In the genomic region with DNA sequence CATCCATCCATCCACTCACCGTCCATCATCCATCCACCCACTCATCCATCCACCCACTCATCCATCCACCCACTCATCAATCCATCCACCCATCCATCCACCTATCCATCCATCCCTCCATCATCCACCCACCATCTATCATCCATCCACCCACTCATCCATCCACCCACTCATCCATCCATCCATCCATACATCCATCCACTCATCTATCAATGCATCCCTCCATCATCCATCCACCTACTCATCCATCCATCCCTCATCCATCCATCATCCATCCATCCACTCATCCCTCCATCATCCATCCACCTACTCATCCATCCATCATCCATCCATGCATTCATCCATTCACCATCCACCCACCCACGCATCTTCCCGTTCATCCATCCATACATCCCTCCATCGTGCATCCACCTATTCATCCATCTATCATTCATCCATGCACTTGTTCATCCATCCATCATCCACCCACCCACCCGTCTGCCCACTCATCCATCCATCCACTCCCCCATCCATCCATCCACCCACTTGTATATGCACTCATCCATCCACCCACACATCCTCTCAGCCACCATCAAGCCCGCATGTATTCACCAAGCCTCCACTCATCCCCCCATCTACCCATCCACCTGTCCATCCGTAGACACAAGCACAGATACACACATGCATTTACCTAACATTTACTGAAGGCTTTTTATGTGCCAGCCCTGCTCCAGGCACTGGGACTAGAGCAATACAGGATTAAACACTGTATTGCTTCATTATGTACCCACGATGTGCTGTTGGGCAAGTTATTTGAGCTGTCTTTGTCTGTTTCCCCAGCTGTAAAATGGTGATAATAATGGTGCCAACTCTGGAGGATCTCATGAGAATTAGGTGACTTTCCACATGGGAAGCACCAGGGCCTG, we compare ENCODE assay signal across 18 cellular contexts. TPM values are rescaled to one million over a fixed set of nuclear protein-coding genes. Genes with fewer than 3 reads are reported as not detected.
DNase-seq lines count a peak whose midpoint lies in the region; ATAC-seq and TF ChIP-seq lines count a peak whose summit lies in the region.
"Had no signal": no experiment of that assay in that cellular context is flagged by ENCODE, and none has a peak within 500 bp of the region (broad histone marks: within the 10 kb centered on the region; RNA-seq: fewer than 3 reads in every experiment).

No MANE protein-coding gene starts in this region.

- no peaks in the 10 kb centered on the region for H4K20me1 ChIP-seq in neural progenitor cell (ENCODE audit: low read depth)
- H4K20me1 ChIP-seq: BLaER1 treated with 17β-estradiol and CSF1 and Interleukin-3, amounts not matched to agents 10 nM and 100 nM had no signal

- H3F3A ChIP-seq in neural progenitor cell (ENCODE audit: low read depth): peaks cover 17% of the 10 kb centered on the region

- H3K4me3 ChIP-seq in neural progenitor cell: no peak overlapping the region
- H3K4me3 ChIP-seq: BLaER1 treated with 17β-estradiol and CSF1 and Interleukin-3, amounts not matched to agents 10 nM and 100 nM; HAP-1; SJCRH30 had no signal

- peak overlapping the region; percentile 49 for H3K27ac Mint-ChIP-seq in activated naive CD4-positive, alpha-beta T cell treated with anti-CD3 and anti-CD28 coated beads, Interleukin-2, amount 10 ng/mL, durations not matched to agents 7 days and 5 days
- peak overlapping the region; percentile 33 for H3K27ac Mint-ChIP-seq in neural progenitor cell

- no peak overlapping the region for H2AFZ ChIP-seq in neural progenitor cell (replicated peaks)

- H3K9me3 ChIP-seq in neural progenitor cell (ENCODE audit: low read depth): no peaks in the 10 kb centered on the region
- H3K9me3 ChIP-seq: HAP-1, SJCRH30 had no signal

- H3K4me1 ChIP-seq in neural progenitor cell: peaks cover 14% of the 10 kb centered on the region
- H3K4me1 ChIP-seq: SJCRH30 had no signal

- CTCF ChIA-PET in activated naive CD4-positive, alpha-beta T cell treated with anti-CD3 and anti-CD28 coated beads, Interleukin-2, amount 10 ng/mL, durations not matched to agents 7 days and 5 days (lab: Charles Lee): no interaction called here

- peaks cover 23% of the 10 kb centered on the region for H3K4me1 Mint-ChIP-seq in activated naive CD4-positive, alpha-beta T cell treated with anti-CD3 and anti-CD28 coated beads, Interleukin-2, amount 10 ng/mL, durations not matched to agents 7 days and 5 days
- H3K4me1 Mint-ChIP-seq in neural progenitor cell: peaks cover 18% of the 10 kb centered on the region

- H3K4me2 ChIP-seq in neural progenitor cell: no peak overlapping the region
- H3K4me2 ChIP-seq: BLaER1 treated with 17β-estradiol and CSF1 and Interleukin-3, amounts not matched to agents 10 nM and 100 nM had no signal

- H3K36me3 Mint-ChIP-seq in activated naive CD4-positive, alpha-beta T cell treated with anti-CD3 and anti-CD28 coated beads, Interleukin-2, amount 10 ng/mL, durations not matched to agents 7 days and 5 days: peaks cover 3% of the 10 kb centered on the region
- peaks cover 24% of the 10 kb centered on the region for H3K36me3 Mint-ChIP-seq in neural progenitor cell

- no peak overlapping the region for H3K4me3 Mint-ChIP-seq in activated naive CD4-positive, alpha-beta T cell treated with anti-CD3 and anti-CD28 coated beads, Interleukin-2, amount 10 ng/mL, durations not matched to agents 7 days and 5 days
- H3K4me3 Mint-ChIP-seq in neural progenitor cell: peak overlapping the region; percentile 5

- H3K27ac ChIP-seq in neural progenitor cell: no peak overlapping the region
- H3K27ac ChIP-seq: 22Rv1; BLaER1 treated with 17β-estradiol and CSF1 and Interleukin-3, amounts not matched to agents 10 nM and 100 nM; SJCRH30 had no signal

- no peaks in the 10 kb centered on the region for H3K79me2 ChIP-seq in neural progenitor cell (ENCODE audit: low read depth)

- H3K27me3 ChIP-seq in neural progenitor cell: peaks cover 9% of the 10 kb centered on the region
- H3K27me3 ChIP-seq: BLaER1 treated with 17β-estradiol and CSF1 and Interleukin-3, amounts not matched to agents 10 nM and 100 nM; SJCRH30 had no signal

- ATAC-seq in esophagus mucosa (peak; percentile 6), HG03108 (IDR thresholded peaks at IDR 0.05; ENCODE audit: unreplicated experiment) (no peak)

- no peaks in the 10 kb centered on the region for H3K27me3 Mint-ChIP-seq in activated naive CD4-positive, alpha-beta T cell treated with anti-CD3 and anti-CD28 coated beads, Interleukin-2, amount 10 ng/mL, durations not matched to agents 7 days and 5 days
- H3K27me3 Mint-ChIP-seq in neural progenitor cell (ENCODE audit: insufficient read depth, low read depth): peaks cover 15% of the 10 kb centered on the region

- TF ChIP-seq CTCF in neural progenitor cell (IDR thresholded peaks at IDR 0.05): no peak

- H3K9me3 Mint-ChIP-seq in activated naive CD4-positive, alpha-beta T cell treated with anti-CD3 and anti-CD28 coated beads, Interleukin-2, amount 10 ng/mL, durations not matched to agents 7 days and 5 days: peaks cover 3% of the 10 kb centered on the region
- no peaks in the 10 kb centered on the region for H3K9me3 Mint-ChIP-seq in neural progenitor cell

- no peaks in the 10 kb centered on the region for H3K36me3 ChIP-seq in neural progenitor cell
- H3K36me3 ChIP-seq: HAP-1, SJCRH30 had no signal

- DNase-seq in activated naive CD4-positive, alpha-beta T cell treated with anti-CD3 and anti-CD28 coated beads, Interleukin-2, amount 10 ng/mL, durations not matched to agents 7 days and 5 days: no peak
- no peak for DNase-seq in activated naive CD4-positive, alpha-beta T cell treated with Interleukin-2 at 50 U/mL for 16 hours
- DNase-seq in neural progenitor cell (ENCODE audit: low spot score) (no peak), cerebellar nuclear complex (lab: John Stamatoyannopoulos, UW) (no peak)
- DNase-seq: KG1, NCI-H1048, NCI-H345, NCI-H526 treated with DMSO at 0.1 percent for 48 hours, SJCRH30 had no signal

- no peak overlapping the region for H3K9ac ChIP-seq in neural progenitor cell
- H3K9ac ChIP-seq: BLaER1 treated with 17β-estradiol and CSF1 and Interleukin-3, amounts not matched to agents 10 nM and 100 nM had no signal

RNA-seq across cellular contexts. Expression of a gene that starts 3.4 kb away (rescaled TPM):
- total RNA-seq in esophagus mucosa (97.3 TPM), neural progenitor cell (ENCODE audit: low replicate concordance) (5.7 and 6.8 TPM in 2 replicates)

RNA-seq across cellular contexts. Expression of a gene that starts 8.2 kb away (rescaled TPM):
- total RNA-seq in esophagus mucosa: 22.0 TPM
- 10.6 and 30.4 TPM in 2 replicates for total RNA-seq in neural progenitor cell (ENCODE audit: low replicate concordance)

RNA-seq across cellular contexts. Expression of a gene that starts 30.8 kb away (rescaled TPM):
- total RNA-seq in esophagus mucosa: 0.36 TPM
- total RNA-seq in neural progenitor cell (ENCODE audit: low replicate concordance): 48.3 and 104 TPM in 2 replicates

RNA-seq across cellular contexts. Expression of a gene that starts 33.0 kb away (rescaled TPM):
- total RNA-seq in esophagus mucosa: 0.20 TPM
- total RNA-seq in neural progenitor cell (ENCODE audit: low replicate concordance): 0.19 and 1.3 TPM in 2 replicates
- total RNA-seq: HT1080, M059J, RPMI7951 had no signal

RNA-seq across cellular contexts. Expression of a gene that starts 56.1 kb away (rescaled TPM):
- total RNA-seq in esophagus mucosa (not detected), neural progenitor cell (ENCODE audit: low replicate concordance) (0.34 TPM in 1 of 2 replicates, not detected in the other)
- total RNA-seq: HT1080, M059J, OCI-LY7 had no signal

Comparison
In these comparisons a context has a peak if more than half of its experiments do, and no peak if none do; other contexts are left out.
1. RNA of a gene that starts 3.4 kb away (total RNA-seq): 97.3 TPM in esophagus mucosa (single experiment); 5.7 to 6.8 TPM in neural progenitor cell; every median in the first group is over 10 times any median in the second.
2. RNA of a gene that starts 30.8 kb away (total RNA-seq): 48.3 to 104 TPM in neural progenitor cell; 0.36 TPM in esophagus mucosa (single experiment); every median in the first group is over 10 times any median in the second.